ENCODE assay signal across 9 cellular contexts in genomic region chr2:223725494-223725893, GRCh38.
DNase-seq lines count a peak whose midpoint lies in the region; ATAC-seq and TF ChIP-seq lines count a peak whose summit lies in the region.
"Had no signal": no experiment of that assay in that cellular context is flagged by ENCODE, and none has a peak within 500 bp of the region (broad histone marks: within the 10 kb centered on the region; RNA-seq: fewer than 3 reads in every experiment).

No MANE protein-coding gene starts in this region.

- peak overlapping the region; percentile 23; the same call in 2 of the 3 replicates for H3K4me3 Mint-ChIP-seq in GM23338

- no peaks in the 10 kb centered on the region for H3K9me2 ChIP-seq in GM23338 (ENCODE audit: insufficient read depth)

- H3K4me1 ChIP-seq in GM23338 (ENCODE audit: insufficient read depth), result peaks cover 29% of the 10 kb centered on the region
- peaks cover 14% of the 10 kb centered on the region for H3K4me1 ChIP-seq in fibroblast of lung (ENCODE audit: control insufficient read depth, extremely low read depth, insufficient read depth, low read length)
- H3K4me1 ChIP-seq in effector memory CD4-positive, alpha-beta T cell (ENCODE audit: control insufficient read depth, insufficient read depth, low read length, poor library complexity, severe bottlenecking), result peaks cover 3% of the 10 kb centered on the region

- ATAC-seq in GM23338, result peak; percentile 81
- ATAC-seq in GM19351 (IDR thresholded peaks at IDR 0.05; ENCODE audit: unreplicated experiment), result no peak
- no peak for ATAC-seq in HG03520 (IDR thresholded peaks at IDR 0.05; ENCODE audit: unreplicated experiment)

- no peaks in the 10 kb centered on the region for H3K9me3 ChIP-seq in fibroblast of lung (ENCODE audit: control insufficient read depth, insufficient read depth, low read depth, low read length)
- H3K9me3 ChIP-seq in effector memory CD4-positive, alpha-beta T cell (ENCODE audit: control insufficient read depth, low read length), result no peaks in the 10 kb centered on the region

- H3K79me2 ChIP-seq in GM23338 (replicated peaks; ENCODE audit: insufficient read depth) (no peaks in the 10 kb centered on the region), fibroblast of lung (ENCODE audit: control insufficient read depth, insufficient read depth, low read length) (no peaks in the 10 kb centered on the region)

- 0 out of 2 replicates have a peak, but pooled peaks cover 6% of the 10 kb centered on the region for H3F3A ChIP-seq in GM23338 (replicated peaks; ENCODE audit: low read depth)

- H3K36me3 ChIP-seq in GM23338 (ENCODE audit: insufficient read depth) (no peaks in the 10 kb centered on the region), fibroblast of lung (ENCODE audit: control insufficient read depth, insufficient read depth, low read length) (no peaks in the 10 kb centered on the region)
- no peaks in the 10 kb centered on the region for H3K36me3 ChIP-seq in effector memory CD4-positive, alpha-beta T cell (ENCODE audit: control insufficient read depth, insufficient read depth, low read length)

- peaks cover 2% of the 10 kb centered on the region; the same call in 1 of the 3 replicates for H3K36me3 Mint-ChIP-seq in GM23338 (ENCODE audit: low read depth)

- no peak for TF ChIP-seq CTCF in GM23338 (conservative IDR thresholded peaks at IDR 0.05; ENCODE audit: low read depth in 2 of 2)
- no peak for TF ChIP-seq CTCF in fibroblast of lung (conservative IDR thresholded peaks at IDR 0.05 in 1 of 2, IDR thresholded peaks at IDR 0.05 in 1 of 2; ENCODE audit: low read depth in 1 of 2, low read length in 2 of 2)

- no peak overlapping the region for H3K4me3 ChIP-seq in GM23338
- H3K4me3 ChIP-seq in fibroblast of lung (replicated peaks in 1 of 4; ENCODE audit: control extremely low read depth in 1 of 4, insufficient read depth in 1 of 4, low read depth in 3 of 4, low read length in 4 of 4), result peak overlapping the region in 1 of 4 experiments; percentile 30
- no peak overlapping the region for H3K4me3 ChIP-seq in effector memory CD4-positive, alpha-beta T cell (ENCODE audit: insufficient read depth, low read depth, low read length, poor library complexity, severe bottlenecking)

- peaks cover 46% of the 10 kb centered on the region for H3K4me1 Mint-ChIP-seq in GM23338

- no peaks in the 10 kb centered on the region; the same call in 1 of the 3 replicates for H3K9me3 Mint-ChIP-seq in GM23338

- peak overlapping the region; percentile 37 for H3K4me2 ChIP-seq in GM23338
- peak overlapping the region; percentile 65 for H3K4me2 ChIP-seq in fibroblast of lung (ENCODE audit: extremely low read depth, insufficient read depth, low read length)
- H3K4me2 ChIP-seq: KMS-11 had no signal

- no peak overlapping the region for H3K9ac ChIP-seq in fibroblast of lung (ENCODE audit: insufficient read depth, low read length)
- H3K9ac ChIP-seq: KMS-11 had no signal

- H3K27ac Mint-ChIP-seq in GM23338, result peak overlapping the region; percentile 96

- peak overlapping the region; percentile 79 for H3K27ac ChIP-seq in GM23338 (ENCODE audit: low read depth)
- H3K27ac ChIP-seq in fibroblast of lung (ENCODE audit: insufficient read depth, low read length), result peak overlapping the region; percentile 76
- no peak overlapping the region for H3K27ac ChIP-seq in effector memory CD4-positive, alpha-beta T cell (ENCODE audit: insufficient read depth, low read length, poor library complexity, severe bottlenecking)
- H3K27ac ChIP-seq: KMS-11 had no signal

- DNase-seq in GM23338 (ENCODE audit: low spot score), result peak; percentile 85
- DNase-seq in RPMI7951 (ENCODE audit: low read depth), result peak; percentile 98
- DNase-seq in fibroblast of lung (ENCODE audit: low read depth in 2 of 2), result peak; percentile 98
- DNase-seq in myocyte (ENCODE audit: low read depth), result peak; percentile 94
- DNase-seq in NCI-H1694 (lab: John Stamatoyannopoulos, UW), result no peak
- no peak for DNase-seq in effector memory CD4-positive, alpha-beta T cell

- H2AFZ ChIP-seq in GM23338, result no peak overlapping the region
- H2AFZ ChIP-seq in fibroblast of lung (ENCODE audit: low read length), result peak overlapping the region; percentile 37

- H3K27me3 ChIP-seq in GM23338 (ENCODE audit: insufficient read depth), result no peaks in the 10 kb centered on the region
- H3K27me3 ChIP-seq in fibroblast of lung (ENCODE audit: control insufficient read depth, insufficient read depth, low read length), result no peaks in the 10 kb centered on the region
- H3K27me3 ChIP-seq in effector memory CD4-positive, alpha-beta T cell (replicated peaks; ENCODE audit: control insufficient read depth, insufficient read depth, low read length, poor library complexity, severe bottlenecking), result no peaks in the 10 kb centered on the region

- H4K20me1 ChIP-seq in GM23338 (replicated peaks; ENCODE audit: insufficient read depth) (no peaks in the 10 kb centered on the region), fibroblast of lung (ENCODE audit: control insufficient read depth, extremely low read depth, insufficient read depth, low read length) (no peaks in the 10 kb centered on the region)

- peaks cover 8% of the 10 kb centered on the region for H3K27me3 Mint-ChIP-seq in GM23338 (ENCODE audit: insufficient read depth, low read depth, poor library complexity)

TF ChIP-seq in GM23338, 12 proteins besides CTCF, POLR2A, EP300 and RAD21:
- no peak for TF ChIP-seq STAT1 (IDR thresholded peaks at IDR 0.05; ENCODE audit: unreplicated experiment)
- no peak for TF ChIP-seq JUNB (IDR thresholded peaks at IDR 0.05; ENCODE audit: unreplicated experiment)
- no peak for TF ChIP-seq ZNF331 (CRISPR knock-in tag; IDR thresholded peaks at IDR 0.05; ENCODE audit: low read depth)
- peak; percentile 84 for TF ChIP-seq CREB1 (CRISPR knock-in tag; IDR thresholded peaks at IDR 0.05; ENCODE audit: low read depth)
- no peak for TF ChIP-seq ZNF462 (CRISPR knock-in tag; IDR thresholded peaks at IDR 0.05)

Comparison
In these comparisons a context has a peak if more than half of its experiments do, and no peak if none do; other contexts are left out.
1. DNase-seq: peak in GM23338 (single experiment), RPMI7951 (single experiment), fibroblast of lung (2 of 2) and myocyte (single experiment); none in NCI-H1694 (single experiment) and effector memory CD4-positive, alpha-beta T cell (0 of 3).